Comparison of ENCODE assay signal across 7 cellular contexts in genomic region chr7:121138262-121138933, GRCh38.
DNase-seq lines count a peak whose midpoint lies in the region; ATAC-seq and TF ChIP-seq lines count a peak whose summit lies in the region.

No MANE protein-coding gene starts in this region.

- ATAC-seq in GM18861 (IDR thresholded peaks at IDR 0.05; ENCODE audit: unreplicated experiment) (peak; percentile 100), GM21825 (IDR thresholded peaks at IDR 0.05; ENCODE audit: unreplicated experiment) (peak; percentile 100), upper lobe of left lung (ENCODE audit: low FRiP score in 2 of 2) (no peak)
- peak; percentile 92 for ATAC-seq in activated naive CD8-positive, alpha-beta T cell treated with anti-CD3 and anti-CD28 coated beads, Interleukin-2, amount 50 U/mL, for 24 hours

- H3K36me3 Mint-ChIP-seq in activated naive CD8-positive, alpha-beta T cell treated with anti-CD3 and anti-CD28 coated beads, Interleukin-2, amount 50 U/mL, for 24 hours (ENCODE audit: low read depth) = no peaks in the 10 kb centered on the region

- peak overlapping the region; percentile 50 for H3K4me3 Mint-ChIP-seq in activated naive CD8-positive, alpha-beta T cell treated with anti-CD3 and anti-CD28 coated beads, Interleukin-2, amount 50 U/mL, for 24 hours

- DNase-seq in NCI-H1092 (lab: John Stamatoyannopoulos, UW) (peak; percentile 54), activated gamma-delta T cell (lab: John Stamatoyannopoulos, UW) (no peak), upper lobe of left lung (no peak), amygdala (lab: John Stamatoyannopoulos, UW) (no peak)
- no peak for DNase-seq in activated naive CD8-positive, alpha-beta T cell treated with anti-CD3 and anti-CD28 coated beads, Interleukin-2, amount 50 U/mL, for 24 hours

- no peaks in the 10 kb centered on the region for H3K9me3 Mint-ChIP-seq in activated naive CD8-positive, alpha-beta T cell treated with anti-CD3 and anti-CD28 coated beads, Interleukin-2, amount 50 U/mL, for 24 hours

- TF ChIP-seq CTCF in upper lobe of left lung (IDR thresholded peaks at IDR 0.05) = no peak

- H3K4me1 Mint-ChIP-seq in activated naive CD8-positive, alpha-beta T cell treated with anti-CD3 and anti-CD28 coated beads, Interleukin-2, amount 50 U/mL, for 24 hours = peaks cover 22% of the 10 kb centered on the region

- no peaks in the 10 kb centered on the region for H3K4me1 ChIP-seq in upper lobe of left lung

- peaks cover 0 to 10% (median 0%) of the 10 kb centered on the region in 4 donors for H3K36me3 ChIP-seq in upper lobe of left lung

- no peak overlapping the region for H3K27ac ChIP-seq in upper lobe of left lung

- no peak overlapping the region for H3K27ac Mint-ChIP-seq in activated naive CD8-positive, alpha-beta T cell treated with anti-CD3 and anti-CD28 coated beads, Interleukin-2, amount 50 U/mL, for 24 hours

- WGBS in upper lobe of left lung, 2 donors = 62% methylated on average over 8 of the region's 8 CpGs

- peaks cover 2% of the 10 kb centered on the region for H3K27me3 Mint-ChIP-seq in activated naive CD8-positive, alpha-beta T cell treated with anti-CD3 and anti-CD28 coated beads, Interleukin-2, amount 50 U/mL, for 24 hours

- no peaks in the 10 kb centered on the region for H3K9me3 ChIP-seq in upper lobe of left lung

- no peak for TF ChIP-seq POLR2A in upper lobe of left lung (IDR thresholded peaks at IDR 0.05)

- no peak overlapping the region for H3K4me3 ChIP-seq in upper lobe of left lung

- H3K27me3 ChIP-seq in upper lobe of left lung = no peaks in the 10 kb centered on the region

- no peak for TF ChIP-seq EP300 in upper lobe of left lung (IDR thresholded peaks at IDR 0.05)

Comparison
In these comparisons a context has a peak if more than half of its experiments do, and no peak if none do; other contexts are left out.
1. ATAC-seq: peak in GM18861 (single experiment), GM21825 (single experiment) and activated naive CD8-positive, alpha-beta T cell treated with anti-CD3 and anti-CD28 coated beads, Interleukin-2, amount 50 U/mL, for 24 hours (single experiment); none in upper lobe of left lung (0 of 2).